In genomic region chr9:16992138-16992537, GRCh38 we compare ENCODE assay signal across 1 cellular context.
TF ChIP-seq lines count a peak whose summit lies in the region.

No MANE protein-coding gene starts in this region.

TF ChIP-seq in WTC11, 78 proteins besides CTCF, POLR2A, EP300 and RAD21 (continued from another document):
- TF ChIP-seq, protein P1, sequence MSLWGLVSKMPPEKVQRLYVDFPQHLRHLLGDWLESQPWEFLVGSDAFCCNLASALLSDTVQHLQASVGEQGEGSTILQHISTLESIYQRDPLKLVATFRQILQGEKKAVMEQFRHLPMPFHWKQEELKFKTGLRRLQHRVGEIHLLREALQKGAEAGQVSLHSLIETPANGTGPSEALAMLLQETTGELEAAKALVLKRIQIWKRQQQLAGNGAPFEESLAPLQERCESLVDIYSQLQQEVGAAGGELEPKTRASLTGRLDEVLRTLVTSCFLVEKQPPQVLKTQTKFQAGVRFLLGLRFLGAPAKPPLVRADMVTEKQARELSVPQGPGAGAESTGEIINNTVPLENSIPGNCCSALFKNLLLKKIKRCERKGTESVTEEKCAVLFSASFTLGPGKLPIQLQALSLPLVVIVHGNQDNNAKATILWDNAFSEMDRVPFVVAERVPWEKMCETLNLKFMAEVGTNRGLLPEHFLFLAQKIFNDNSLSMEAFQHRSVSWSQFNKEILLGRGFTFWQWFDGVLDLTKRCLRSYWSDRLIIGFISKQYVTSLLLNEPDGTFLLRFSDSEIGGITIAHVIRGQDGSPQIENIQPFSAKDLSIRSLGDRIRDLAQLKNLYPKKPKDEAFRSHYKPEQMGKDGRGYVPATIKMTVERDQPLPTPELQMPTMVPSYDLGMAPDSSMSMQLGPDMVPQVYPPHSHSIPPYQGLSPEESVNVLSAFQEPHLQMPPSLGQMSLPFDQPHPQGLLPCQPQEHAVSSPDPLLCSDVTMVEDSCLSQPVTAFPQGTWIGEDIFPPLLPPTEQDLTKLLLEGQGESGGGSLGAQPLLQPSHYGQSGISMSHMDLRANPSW (CRISPR knock-in tag; conservative IDR thresholded peaks at IDR 0.05; ENCODE audit: low read depth) = no peak
- TF ChIP-seq NFATC4 (CRISPR knock-in tag; IDR thresholded peaks at IDR 0.05) (no peak), IRF1 (CRISPR knock-in tag; IDR thresholded peaks at IDR 0.05) (no peak), FOXP4 (CRISPR knock-in tag; IDR thresholded peaks at IDR 0.05) (no peak), ELF4 (CRISPR knock-in tag; IDR thresholded peaks at IDR 0.05; ENCODE audit: low read depth) (no peak), NFYB (CRISPR knock-in tag; conservative IDR thresholded peaks at IDR 0.05; ENCODE audit: low read depth) (no peak)
